ENCODE assay signal across 16 cellular contexts in genomic region chr10:78655941-78656340, GRCh38.
"Had no signal": no experiment of that assay in that cellular context is flagged by ENCODE, and none has a peak within 500 bp of the region (broad histone marks: within the 10 kb centered on the region; RNA-seq: fewer than 3 reads in every experiment).

No MANE protein-coding gene starts in this region.

- ATAC-seq: body of pancreas had no signal

- H3K4me3 ChIP-seq: adrenal gland, body of pancreas, lung, tibial nerve, vagina had no signal

- H3K4me1 ChIP-seq: adrenal gland, body of pancreas, vagina had no signal

- H3K36me3 ChIP-seq: adrenal gland, tibial nerve, vagina, WERI-Rb-1 had no signal

- H3K9me3 ChIP-seq: adrenal gland, body of pancreas, tibial nerve, vagina had no signal

- DNase-seq: activated CD4-positive, alpha-beta T cell treated with anti-CD3 and anti-CD28 coated beads for 1 hour; activated CD4-positive, alpha-beta T cell treated with anti-CD3 and anti-CD28 coated beads, Interleukin-2, amount 50 U/mL, for 4 hours; activated gamma-delta T cell; adrenal gland; body of pancreas; T-helper 2 cell; WERI-Rb-1 had no signal

- FAIRE-seq: frontal cortex, keratinocyte had no signal

- H3K27ac Mint-ChIP-seq: activated naive CD4-positive, alpha-beta T cell treated with anti-CD3 and anti-CD28 coated beads, Interleukin-2, amount 50 U/mL, for 24 hours; nephron; stimulated activated naive CD8-positive, alpha-beta T cell treated with anti-CD3 and anti-CD28 coated beads, Interleukin-15, Interleukin-2, amounts not matched to agents 100 ng/mL and 50 ng/mL, for 24 hours had no signal

- H3K4me1 Mint-ChIP-seq: activated naive CD4-positive, alpha-beta T cell treated with anti-CD3 and anti-CD28 coated beads, Interleukin-2, amount 50 U/mL, for 24 hours had no signal

- H3K9me3 Mint-ChIP-seq: activated naive CD4-positive, alpha-beta T cell treated with anti-CD3 and anti-CD28 coated beads, Interleukin-2, amount 50 U/mL, for 24 hours; nephron; stimulated activated naive CD8-positive, alpha-beta T cell treated with anti-CD3 and anti-CD28 coated beads, Interleukin-15, Interleukin-2, amounts not matched to agents 100 ng/mL and 50 ng/mL, for 24 hours had no signal

- H3K36me3 Mint-ChIP-seq: activated naive CD4-positive, alpha-beta T cell treated with anti-CD3 and anti-CD28 coated beads, Interleukin-2, amount 50 U/mL, for 24 hours had no signal

- H3K4me3 Mint-ChIP-seq: activated naive CD4-positive, alpha-beta T cell treated with anti-CD3 and anti-CD28 coated beads, Interleukin-2, amount 50 U/mL, for 24 hours; nephron; stimulated activated naive CD8-positive, alpha-beta T cell treated with anti-CD3 and anti-CD28 coated beads, Interleukin-15, Interleukin-2, amounts not matched to agents 100 ng/mL and 50 ng/mL, for 24 hours had no signal

- H3K27me3 ChIP-seq: adrenal gland, body of pancreas, tibial nerve, vagina had no signal

- H3K27ac ChIP-seq: adrenal gland, body of pancreas, epithelial cell of prostate, vagina, WERI-Rb-1 had no signal
